ENCODE assay signal across 8 cellular contexts in genomic region chr16:84649511-84649861, GRCh38. TPM values are rescaled to one million over a fixed set of nuclear protein-coding genes. Genes with fewer than 3 reads are reported as not detected.
DNase-seq lines count a peak whose midpoint lies in the region; ATAC-seq and TF ChIP-seq lines count a peak whose summit lies in the region.

No MANE protein-coding gene starts in this region.

- peak overlapping the region; percentile 71 for H3K9ac ChIP-seq in endocrine pancreas (ENCODE audit: control insufficient read depth, insufficient read depth, low read length)

- H3K4me1 Mint-ChIP-seq in natural killer cell, result peaks cover 32 to 49% of the 10 kb centered on the region in 2 donors

- no peaks in the 10 kb centered on the region for H3K36me3 Mint-ChIP-seq in natural killer cell

- TF ChIP-seq CTCF in AG09309 (IDR thresholded peaks at IDR 0.05; ENCODE audit: control insufficient read depth, insufficient read depth, low read depth, low read length, missing control alignments) (no peak), NB4 (IDR thresholded peaks at IDR 0.05; ENCODE audit: low read depth, low read length) (no peak), natural killer cell (IDR thresholded peaks at IDR 0.05) (no peak)

- intact Hi-C loops in natural killer cell (cut with micrococcal nuclease), result no loop called here

- no peaks in the 10 kb centered on the region for H3K36me3 ChIP-seq in endocrine pancreas (ENCODE audit: control insufficient read depth, insufficient read depth, low read length)

- ATAC-seq in natural killer cell (no peak), HG03354 (IDR thresholded peaks at IDR 0.05; ENCODE audit: poor library complexity, severe bottlenecking, unreplicated experiment) (no peak)

- DNase-seq in AG09309 (ENCODE audit: low read depth) (no peak), NB4 (ENCODE audit: low read depth) (no peak), natural killer cell (no peak), kidney tubule cell (ENCODE audit: low spot score) (no peak), NCI-H2171 treated with DMSO at 0.1 percent for 48 hours (lab: John Stamatoyannopoulos, UW) (no peak), AG20443 (ENCODE audit: low spot score) (no peak)

- H3K4me3 ChIP-seq in AG09309 (ENCODE audit: control insufficient read depth, low read depth, low read length) (peak overlapping the region; percentile 67), NB4 (ENCODE audit: low read depth, low read length) (peak overlapping the region; percentile 61), endocrine pancreas (ENCODE audit: control insufficient read depth, insufficient read depth, low read length) (no peak overlapping the region)

- no peaks in the 10 kb centered on the region for H3K27me3 ChIP-seq in endocrine pancreas (ENCODE audit: control insufficient read depth, insufficient read depth, low read length)

- H3K4me3 Mint-ChIP-seq in natural killer cell, result peak overlapping the region; percentile 81

- no peak for TF ChIP-seq POLR2A in NB4 (IDR thresholded peaks at IDR 0.05; ENCODE audit: extremely low read depth, insufficient read length)

- peak overlapping the region; percentile 73 to 86 for H3K27ac Mint-ChIP-seq in natural killer cell

- H3K4me1 ChIP-seq in endocrine pancreas (ENCODE audit: control insufficient read depth, insufficient read depth, low read length), result no peaks in the 10 kb centered on the region

- no peaks in the 10 kb centered on the region for H3K9me3 Mint-ChIP-seq in natural killer cell

- H3K9me3 ChIP-seq in endocrine pancreas (ENCODE audit: control insufficient read depth, low read length), result no peaks in the 10 kb centered on the region

- peaks cover 0 to 4% of the 10 kb centered on the region in 2 donors for H3K27me3 Mint-ChIP-seq in natural killer cell (ENCODE audit: low read depth in 2 of 2)

RNA-seq across cellular contexts. Expression of gene KLHL36, which starts 1.2 kb away (rescaled TPM):
- total RNA-seq in natural killer cell, result 10 to 100 TPM; 47.2 to 62.3 (median 60.5) TPM

RNA-seq across cellular contexts. Expression of gene COTL1, which starts 31.6 kb away (rescaled TPM):
- 100 to 1,000 TPM in 2 of 3 donors, 10 to 100 TPM in 1; 43.7 to 187 (median 116) TPM for total RNA-seq in natural killer cell

RNA-seq across cellular contexts. Expression of gene USP10, which starts 50.3 kb away (rescaled TPM):
- total RNA-seq in natural killer cell, result 100 to 1,000 TPM in 2 of 3 donors, 10 to 100 TPM in 1; 78.4 to 103 (median 100) TPM
